In genomic region chr3:135966875-135967274, GRCh38 we compare ENCODE assay signal across 1 cellular context.
TF ChIP-seq lines count a peak whose summit lies in the region.

No MANE protein-coding gene starts in this region.

TF ChIP-seq in liver, 16 proteins besides CTCF, POLR2A, EP300 and RAD21:
- no peak for TF ChIP-seq REST (IDR thresholded peaks at IDR 0.05)
- TF ChIP-seq HNF4G (IDR thresholded peaks at IDR 0.05): no peak
- TF ChIP-seq EGR1 (IDR thresholded peaks at IDR 0.05; ENCODE audit: low read depth in 2 of 2): no peak
- no peak for TF ChIP-seq FOXA1 (IDR thresholded peaks at IDR 0.05)
- no peak for TF ChIP-seq JUND (IDR thresholded peaks at IDR 0.05)
- no peak for TF ChIP-seq NR2F2 (IDR thresholded peaks at IDR 0.05)
- no peak for TF ChIP-seq MAX (IDR thresholded peaks at IDR 0.05)
- TF ChIP-seq HNF4A (conservative IDR thresholded peaks at IDR 0.05): no peak
- no peak for TF ChIP-seq SP1 (IDR thresholded peaks at IDR 0.05)
- TF ChIP-seq ZBTB33 (IDR thresholded peaks at IDR 0.05): no peak
- TF ChIP-seq GABPA (IDR thresholded peaks at IDR 0.05 in 1 of 2, conservative IDR thresholded peaks at IDR 0.05 in 1 of 2): no peak
- no peak for TF ChIP-seq FOXA2 (IDR thresholded peaks at IDR 0.05)
- TF ChIP-seq TAF1 (conservative IDR thresholded peaks at IDR 0.05): no peak
- TF ChIP-seq RXRA (IDR thresholded peaks at IDR 0.05): no peak
- no peak for TF ChIP-seq YY1 (IDR thresholded peaks at IDR 0.05)
- TF ChIP-seq ATF3 (IDR thresholded peaks at IDR 0.05): no peak
